ENCODE assay signal across 2 cellular contexts in genomic region chr13:60135344-60135743, GRCh38.
TF ChIP-seq lines count a peak whose summit lies in the region.

No MANE protein-coding gene starts in this region.

TF ChIP-seq in GM23338, 12 proteins besides CTCF, POLR2A, EP300 and RAD21:
- no peak for TF ChIP-seq NANOG (IDR thresholded peaks at IDR 0.05; ENCODE audit: borderline replicate concordance)
- TF ChIP-seq JUNB (IDR thresholded peaks at IDR 0.05; ENCODE audit: unreplicated experiment), result no peak
- TF ChIP-seq EZH2 (IDR thresholded peaks at IDR 0.05; ENCODE audit: low read depth, unreplicated experiment), result no peak
- TF ChIP-seq CREB1 (CRISPR knock-in tag; IDR thresholded peaks at IDR 0.05; ENCODE audit: low read depth), result no peak
- TF ChIP-seq ETS1 (IDR thresholded peaks at IDR 0.05), result no peak
- no peak for TF ChIP-seq EZH2phosphoT487 (IDR thresholded peaks at IDR 0.05; ENCODE audit: unreplicated experiment)
- TF ChIP-seq ZNF331 (CRISPR knock-in tag; IDR thresholded peaks at IDR 0.05; ENCODE audit: low read depth), result no peak
- TF ChIP-seq ZNF114 (CRISPR knock-in tag; IDR thresholded peaks at IDR 0.05), result no peak
- TF ChIP-seq STAT1 (IDR thresholded peaks at IDR 0.05; ENCODE audit: unreplicated experiment), result no peak
- no peak for TF ChIP-seq POLR2AphosphoS5 (IDR thresholded peaks at IDR 0.05; ENCODE audit: low read depth)
- TF ChIP-seq ZNF462 (CRISPR knock-in tag; IDR thresholded peaks at IDR 0.05), result no peak
- no peak for TF ChIP-seq REST (IDR thresholded peaks at IDR 0.05; ENCODE audit: unreplicated experiment)

TF ChIP-seq in GM12878, 131 proteins besides CTCF, POLR2A, EP300 and RAD21:
- TF ChIP-seq RAD51 (IDR thresholded peaks at IDR 0.05) (no peak), E4F1 (IDR thresholded peaks at IDR 0.05; ENCODE audit: borderline replicate concordance, partially characterized antibody) (no peak), TARDBP (IDR thresholded peaks at IDR 0.05; ENCODE audit: borderline replicate concordance) (no peak), FOXK2 (IDR thresholded peaks at IDR 0.05) (no peak), ZBTB40 (IDR thresholded peaks at IDR 0.05; ENCODE audit: borderline replicate concordance) (no peak), E2F4 (IDR thresholded peaks at IDR 0.05; ENCODE audit: low read depth, low read length) (no peak)
TF ChIP-seq in GM12878: peak in this region for 0.
